Comparison of ENCODE assay signal across 8 cellular contexts in the genomic region with DNA sequence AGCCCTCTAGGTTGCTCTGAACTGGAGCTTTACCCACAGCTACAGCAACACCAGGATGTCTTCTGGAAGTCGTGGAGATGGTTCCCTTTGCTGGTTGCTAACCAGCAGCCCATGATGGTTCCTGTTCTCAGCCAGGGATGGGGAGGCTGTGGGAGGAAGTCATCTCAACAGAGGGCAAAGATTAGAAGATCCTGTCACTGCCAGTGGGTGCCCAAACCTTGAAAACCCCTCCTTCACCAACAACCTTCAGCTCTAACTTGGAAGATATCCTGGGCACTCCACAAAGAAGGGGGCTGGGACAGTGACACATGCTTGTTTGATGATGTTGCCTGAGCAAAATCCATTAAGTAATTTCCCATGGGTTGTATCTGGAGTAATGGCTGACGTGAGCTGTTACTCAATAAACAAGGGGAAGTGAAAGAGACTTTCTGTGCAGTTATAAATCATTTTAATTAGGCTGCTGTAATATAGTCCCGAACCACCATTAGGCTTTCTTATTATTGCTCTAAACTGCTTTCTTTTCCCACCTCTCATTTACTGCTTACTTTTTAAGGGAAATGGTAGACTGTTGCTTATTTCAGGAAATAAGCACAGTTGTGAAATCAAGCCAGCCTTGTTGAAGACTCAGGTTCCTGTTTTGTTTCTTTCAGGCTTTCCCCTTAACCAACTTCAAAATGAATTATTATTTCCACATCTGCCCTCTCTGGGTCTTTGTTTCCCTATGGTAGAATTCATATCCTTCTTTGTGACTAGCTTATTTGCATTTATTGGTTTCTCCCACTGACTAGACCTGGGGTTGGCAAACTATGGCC.
DNase-seq lines count a peak whose midpoint lies in the region; ATAC-seq, FAIRE-seq and TF ChIP-seq lines count a peak whose summit lies in the region.
"Had no signal": no experiment of that assay in that cellular context is flagged by ENCODE, and none has a peak within 500 bp of the region (broad histone marks: within the 10 kb centered on the region; RNA-seq: fewer than 3 reads in every experiment).

No MANE protein-coding gene starts in this region.

- no peaks in the 10 kb centered on the region for H3K9me1 ChIP-seq in endothelial cell of umbilical vein (replicated peaks; ENCODE audit: control insufficient read depth, extremely low read depth, insufficient read depth, low read length)

- ATAC-seq in GM19395 (IDR thresholded peaks at IDR 0.05; ENCODE audit: unreplicated experiment) (peak; percentile 79), HG03442 (IDR thresholded peaks at IDR 0.05; ENCODE audit: unreplicated experiment) (peak; percentile 67)
- ATAC-seq in stimulated activated naive B cell treated with anti-CD40 and anti-IgM and Interleukin-4, amounts not matched to agents 10 μg/mL and 1 μg/mL and 100 μg/mL, for 72 hours (replicated peaks) = peak; percentile 81 to 91

- TF ChIP-seq CTCF in endothelial cell of umbilical vein (IDR thresholded peaks at IDR 0.05; ENCODE audit: extremely low read depth in 1 of 2, insufficient read depth in 1 of 2, low read depth in 1 of 2, low read length in 2 of 2) = no peak
- TF ChIP-seq CTCF in esophagus muscularis mucosa (IDR thresholded peaks at IDR 0.05) = no peak

- no peak for FAIRE-seq in endothelial cell of umbilical vein (lab: Jason Lieb, UNC)

- no peaks in the 10 kb centered on the region for H3K36me3 ChIP-seq in endothelial cell of umbilical vein (ENCODE audit: control insufficient read depth in 2 of 2, extremely low read depth in 1 of 2, insufficient read depth in 2 of 2, low read length in 2 of 2)
- H3K36me3 ChIP-seq in esophagus muscularis mucosa = peaks cover 6 to 26% (median 19%) of the 10 kb centered on the region in 4 donors

- no peak overlapping the region for H3K9ac ChIP-seq in endothelial cell of umbilical vein (replicated peaks; ENCODE audit: extremely low read depth, insufficient read depth, low read length)

- H3K4me3 Mint-ChIP-seq in stimulated activated naive B cell treated with anti-CD40 and anti-IgM and Interleukin-4, amounts not matched to agents 10 μg/mL and 1 μg/mL and 100 μg/mL, for 72 hours = no peak overlapping the region
- H3K4me3 Mint-ChIP-seq: central memory CD8-positive, alpha-beta T cell had no signal

- H3K4me1 Mint-ChIP-seq in stimulated activated naive B cell treated with anti-CD40 and anti-IgM and Interleukin-4, amounts not matched to agents 10 μg/mL and 1 μg/mL and 100 μg/mL, for 72 hours = peaks cover 5 to 10% of the 10 kb centered on the region in 2 donors
- H3K4me1 Mint-ChIP-seq: central memory CD8-positive, alpha-beta T cell had no signal

- dilution Hi-C loops in endothelial cell of umbilical vein (cut with MboI; ENCODE audit: extremely low pct_ligation_motif_present, low sequenced_read_pairs) = no loop called here

- no peaks in the 10 kb centered on the region for H4K20me1 ChIP-seq in endothelial cell of umbilical vein (replicated peaks; ENCODE audit: control insufficient read depth, extremely low read depth, insufficient read depth, low read length)

- H3K79me2 ChIP-seq in endothelial cell of umbilical vein (ENCODE audit: control insufficient read depth, insufficient read depth, low read length) = peaks cover 17% of the 10 kb centered on the region

- H3K27ac ChIP-seq in endothelial cell of umbilical vein (ENCODE audit: insufficient read depth, low read depth, low read length) (no peak overlapping the region), esophagus muscularis mucosa (replicated peaks in 1 of 4) (peak overlapping the region in 1 of 4 donors; percentile 2)

- POLR2A ChIA-PET in endothelial cell of umbilical vein (lab: Charles Lee) = no interaction called here

- H3K9me3 ChIP-seq in endothelial cell of umbilical vein (replicated peaks; ENCODE audit: control insufficient read depth, insufficient read depth, low read length) (no peaks in the 10 kb centered on the region), esophagus muscularis mucosa (no peaks in the 10 kb centered on the region)

- intact Hi-C loops in endothelial cell of umbilical vein (cut with micrococcal nuclease) (no loop called here), esophagus muscularis mucosa (cut with DNase I) (no loop called here)

- CTCF ChIA-PET in endothelial cell of umbilical vein (lab: Charles Lee) = interaction anchor here (0.6 to 5.9 kb wide), 4 partner anchors 20 to 351 kb away, joined by 3 to 88 read pairs (median 3); no protein-coding TSS in a partner anchor

- H3K27ac Mint-ChIP-seq in stimulated activated naive B cell treated with anti-CD40 and anti-IgM and Interleukin-4, amounts not matched to agents 10 μg/mL and 1 μg/mL and 100 μg/mL, for 72 hours = peak overlapping the region; percentile 5

- H3K36me3 Mint-ChIP-seq in stimulated activated naive B cell treated with anti-CD40 and anti-IgM and Interleukin-4, amounts not matched to agents 10 μg/mL and 1 μg/mL and 100 μg/mL, for 72 hours = no peaks in the 10 kb centered on the region

- no peaks in the 10 kb centered on the region for H3K27me3 Mint-ChIP-seq in stimulated activated naive B cell treated with anti-CD40 and anti-IgM and Interleukin-4, amounts not matched to agents 10 μg/mL and 1 μg/mL and 100 μg/mL, for 72 hours
- H3K27me3 Mint-ChIP-seq: central memory CD8-positive, alpha-beta T cell had no signal

- H3K4me3 ChIP-seq in endothelial cell of umbilical vein (replicated peaks in 1 of 3; ENCODE audit: insufficient read depth in 1 of 3, low read depth in 1 of 3, low read length in 3 of 3) (no peak overlapping the region), esophagus muscularis mucosa (no peak overlapping the region)

- TF ChIP-seq POLR2A in endothelial cell of umbilical vein (IDR thresholded peaks at IDR 0.05; ENCODE audit: low read depth, low read length) (no peak), esophagus muscularis mucosa (IDR thresholded peaks at IDR 0.05; ENCODE audit: low read depth) (no peak)

- TF ChIP-seq EP300 in esophagus muscularis mucosa (IDR thresholded peaks at IDR 0.05) = no peak

- BruUV-seq in endothelial cell of umbilical vein (replicated peaks; lab: Mats Ljungman, UMichigan) = no TSS peak

- H2AFZ ChIP-seq in endothelial cell of umbilical vein (ENCODE audit: low read depth, low read length) = peak overlapping the region; percentile 39

- DNase-seq in endothelial cell of umbilical vein (ENCODE audit: low read depth, low spot score) = peak; percentile 56
- DNase-seq in stimulated activated naive B cell treated with anti-CD40 and anti-IgM and Interleukin-4, amounts not matched to agents 10 μg/mL and 1 μg/mL and 100 μg/mL, for 72 hours = peak; percentile 8
- DNase-seq in HuH-7.5 (ENCODE audit: low spot score) = no peak
- DNase-seq in esophagus muscularis mucosa (ENCODE audit: extremely low spot score) = no peak
- no peak for DNase-seq in HK-2 (ENCODE audit: unreplicated experiment)

- H3K9me3 Mint-ChIP-seq in stimulated activated naive B cell treated with anti-CD40 and anti-IgM and Interleukin-4, amounts not matched to agents 10 μg/mL and 1 μg/mL and 100 μg/mL, for 72 hours = peaks cover 0 to 3% of the 10 kb centered on the region in 2 donors

- no peak overlapping the region for H3K4me2 ChIP-seq in endothelial cell of umbilical vein (ENCODE audit: insufficient read depth, low read length)

- WGBS in esophagus muscularis mucosa = 53% methylated on average over 3 of the region's 3 CpGs

- peaks cover 26% of the 10 kb centered on the region for H3K4me1 ChIP-seq in endothelial cell of umbilical vein (ENCODE audit: control insufficient read depth, extremely low read depth, insufficient read depth, low read length)
- H3K4me1 ChIP-seq in esophagus muscularis mucosa = no peaks in the 10 kb centered on the region

- H3K27me3 ChIP-seq in endothelial cell of umbilical vein (ENCODE audit: control insufficient read depth in 2 of 2, insufficient read depth in 2 of 2, low read length in 2 of 2) = no peaks in the 10 kb centered on the region
- H3K27me3 ChIP-seq in esophagus muscularis mucosa = no peaks in the 10 kb centered on the region

TF ChIP-seq in endothelial cell of umbilical vein, 7 proteins besides CTCF, POLR2A, EP300 and RAD21:
- TF ChIP-seq EZH2 (IDR thresholded peaks at IDR 0.05; ENCODE audit: borderline replicate concordance, low read depth, low read length, severe bottlenecking) (no peak), FOS (IDR thresholded peaks at IDR 0.05; ENCODE audit: borderline replicate concordance, insufficient read depth, low read length) (no peak), POLR2AphosphoS5 (IDR thresholded peaks at IDR 0.05; ENCODE audit: insufficient read depth, low read depth, low read length) (no peak), JUN (IDR thresholded peaks at IDR 0.05; ENCODE audit: borderline replicate concordance, insufficient read depth, insufficient read length, low read depth) (no peak), GATA2 (IDR thresholded peaks at IDR 0.05; ENCODE audit: insufficient read depth, insufficient read length, low read depth, low read length) (no peak), MAX (IDR thresholded peaks at IDR 0.05; ENCODE audit: insufficient read depth, insufficient read length) (no peak), MYC (IDR thresholded peaks at IDR 0.05; ENCODE audit: low read depth, low read length) (no peak)
TF ChIP-seq in endothelial cell of umbilical vein: peak in this region for 0.

Comparison
In these comparisons a context has a peak if more than half of its experiments do, and no peak if none do; other contexts are left out.
1. DNase-seq: peak in endothelial cell of umbilical vein (single experiment) and stimulated activated naive B cell treated with anti-CD40 and anti-IgM and Interleukin-4, amounts not matched to agents 10 μg/mL and 1 μg/mL and 100 μg/mL, for 72 hours (single experiment); none in HuH-7.5 (single experiment), esophagus muscularis mucosa (single experiment) and HK-2 (single experiment).
2. Peak in every context shown above with its lines, with median percentiles within 50 percentile points of each other: ATAC-seq.